In the genomic region with DNA sequence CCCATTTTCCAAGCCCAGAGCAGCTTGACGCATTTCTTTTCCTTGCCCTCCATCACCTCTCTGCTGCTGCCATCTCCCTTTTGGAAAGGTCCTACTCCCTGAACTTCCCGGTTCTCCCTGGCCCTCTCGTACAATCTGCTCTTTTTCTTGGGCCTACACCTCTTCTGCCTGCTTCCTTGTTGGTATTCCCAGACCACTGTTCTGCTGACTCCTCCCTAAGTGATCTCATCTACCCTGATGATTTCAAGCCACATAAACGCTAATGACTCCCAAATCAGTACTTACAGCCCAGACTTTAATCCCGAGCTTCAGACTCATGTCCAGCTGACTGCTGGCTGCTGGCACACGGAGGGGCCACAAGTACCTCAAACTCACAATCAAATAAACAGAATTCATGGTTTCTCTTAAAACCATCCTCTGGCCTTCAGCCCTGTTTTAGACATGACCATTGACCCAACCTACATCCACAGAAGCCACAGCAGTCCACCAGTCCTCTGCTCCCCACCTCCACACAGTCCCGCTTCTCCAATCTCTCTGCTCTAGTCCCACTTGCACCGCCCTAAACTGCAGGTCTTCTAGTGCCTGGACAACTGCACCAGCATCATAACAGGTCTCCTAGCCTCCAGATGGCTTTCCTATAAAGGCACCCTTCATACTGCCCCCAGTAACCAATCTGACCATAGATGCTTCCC, we compare ENCODE assay signal across 1 cellular context.
TF ChIP-seq lines count a peak whose summit lies in the region.

No MANE protein-coding gene starts in this region.

TF ChIP-seq in HEK293, 187 proteins besides CTCF, POLR2A, EP300 and RAD21 (continued from another document):
- TF ChIP-seq PATZ1 (tag by site-specific recombination; IDR thresholded peaks at IDR 0.05) (peak; percentile 64), WT1 (tag by site-specific recombination; IDR thresholded peaks at IDR 0.05) (peak; percentile 90), ZBTB44 (tag by site-specific recombination; IDR thresholded peaks at IDR 0.05) (no peak), ZXDB (tag by site-specific recombination; IDR thresholded peaks at IDR 0.05) (peak; percentile 57; the same call in 1 of the 2 replicates), ZBTB17 (tag by site-specific recombination; IDR thresholded peaks at IDR 0.05) (peak; percentile 87), ZNF514 (tag by site-specific recombination; IDR thresholded peaks at IDR 0.05) (no peak), SCRT2 (tag by site-specific recombination; IDR thresholded peaks at IDR 0.05) (peak; percentile 44; the same call in 1 of the 2 replicates), SCRT1 (tag by site-specific recombination; IDR thresholded peaks at IDR 0.05; ENCODE audit: borderline replicate concordance) (0 out of 2 replicates have a peak, but pooled peaks have one; percentile 12), ZNF600 (tag by site-specific recombination; IDR thresholded peaks at IDR 0.05) (peak; percentile 99), ZEB2 (tag by site-specific recombination; IDR thresholded peaks at IDR 0.05) (peak; percentile 76), ZNF366 (tag by site-specific recombination; conservative IDR thresholded peaks at IDR 0.05) (peak; percentile 68), ZNF76 (tag by site-specific recombination; IDR thresholded peaks at IDR 0.05; ENCODE audit: borderline replicate concordance, low read depth) (0 out of 2 replicates have a peak, but pooled peaks have one; percentile 9), ZNF394 (tag by site-specific recombination; IDR thresholded peaks at IDR 0.05; ENCODE audit: borderline replicate concordance) (peak; percentile 60; the same call in 1 of the 2 replicates), ZNF24 (tag by site-specific recombination; IDR thresholded peaks at IDR 0.05) (peak; percentile 77; the same call in 1 of the 2 replicates), ZBTB21 (tag by site-specific recombination; IDR thresholded peaks at IDR 0.05) (0 out of 2 replicates have a peak, but pooled peaks have one; percentile 12), ZNF335 (tag by site-specific recombination; conservative IDR thresholded peaks at IDR 0.05) (peak; percentile 71), ZNF692 (tag by site-specific recombination; IDR thresholded peaks at IDR 0.05) (peak; percentile 63; the same call in 1 of the 2 replicates), ZNF843 (tag by site-specific recombination; IDR thresholded peaks at IDR 0.05) (0 out of 2 replicates have a peak, but pooled peaks have one; percentile 16), ZNF391 (tag by site-specific recombination; IDR thresholded peaks at IDR 0.05; ENCODE audit: borderline replicate concordance, low read depth) (peak; percentile 36; the same call in 1 of the 2 replicates), ZFP37 (tag by site-specific recombination; IDR thresholded peaks at IDR 0.05) (peak; percentile 63), KLF17 (tag by site-specific recombination; IDR thresholded peaks at IDR 0.05) (peak; percentile 63; the same call in 1 of the 2 replicates), KLF8 (tag by site-specific recombination; IDR thresholded peaks at IDR 0.05) (peak; percentile 58), GFI1B (tag by site-specific recombination; IDR thresholded peaks at IDR 0.05) (no peak; the same call in 1 of the 2 replicates), BCL11A (tag by site-specific recombination; IDR thresholded peaks at IDR 0.05; ENCODE audit: low read depth) (peak; percentile 72; the same call in 1 of the 2 replicates), ZNF132 (tag by site-specific recombination; IDR thresholded peaks at IDR 0.05; ENCODE audit: borderline replicate concordance) (no peak), MYNN (tag by site-specific recombination; IDR thresholded peaks at IDR 0.05; ENCODE audit: borderline replicate concordance) (0 out of 2 replicates have a peak, but pooled peaks have one; percentile 18), ZNF501 (tag by site-specific recombination; IDR thresholded peaks at IDR 0.05) (no peak), PRDM10 (tag by site-specific recombination; IDR thresholded peaks at IDR 0.05) (peak; percentile 59; the same call in 1 of the 2 replicates), ZNF10 (tag by site-specific recombination; IDR thresholded peaks at IDR 0.05) (0 out of 2 replicates have a peak, but pooled peaks have one; percentile 17), OSR2 (tag by site-specific recombination; IDR thresholded peaks at IDR 0.05) (peak; percentile 78), ZBTB20 (tag by site-specific recombination; IDR thresholded peaks at IDR 0.05) (no peak)
TF ChIP-seq in HEK293: peak in this region for 35.
